In the genomic region with DNA sequence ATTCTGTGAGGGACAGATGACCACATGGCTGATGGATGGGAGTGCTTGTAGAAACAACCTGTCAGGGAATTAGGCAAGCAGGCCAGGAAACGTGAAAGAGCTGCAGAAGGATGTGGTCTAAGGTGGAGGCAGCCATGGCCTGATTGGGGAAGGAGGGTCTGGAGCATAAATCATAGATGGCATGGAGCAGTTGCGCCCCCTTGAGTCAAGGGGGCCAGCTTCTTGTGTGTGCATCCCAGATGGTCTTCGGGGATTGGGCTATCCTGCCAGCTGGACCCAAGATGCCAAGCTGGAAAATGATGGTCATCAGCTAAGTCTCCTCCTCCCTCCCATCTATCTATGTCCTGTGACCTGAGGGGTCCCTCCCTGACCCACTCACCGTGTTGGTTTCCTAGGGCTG, we compare ENCODE assay signal across 11 cellular contexts.
A peak's percentile ranks its signal among the peaks of the same experiment; 100 is the strongest.
DNase-seq lines count a peak whose midpoint lies in the region; FAIRE-seq and TF ChIP-seq lines count a peak whose summit lies in the region.
"Had no signal": no experiment of that assay in that cellular context is flagged by ENCODE, and none has a peak within 500 bp of the region (broad histone marks: within the 10 kb centered on the region; RNA-seq: fewer than 3 reads in every experiment).

No MANE protein-coding gene starts in this region.

- no peak overlapping the region for H3K4me2 ChIP-seq in mammary epithelial cell (ENCODE audit: insufficient read depth, low read depth, low read length)
- H3K4me2 ChIP-seq: PC-9 had no signal

- H3K27ac ChIP-seq in SJCRH30: peak overlapping the region; percentile 75
- no peak overlapping the region for H3K27ac ChIP-seq in mammary epithelial cell (ENCODE audit: insufficient read depth, low read depth, low read length)
- H3K27ac ChIP-seq: PC-9 had no signal

- dilution Hi-C loops in mammary epithelial cell (cut with HindIII; ENCODE audit: low sequenced_read_pairs): no loop called here

- H4K20me1 ChIP-seq in mammary epithelial cell (ENCODE audit: insufficient read depth, low read length): no peaks in the 10 kb centered on the region

- DNase-seq in BE2C (peak; percentile 51), GM06990 (ENCODE audit: extremely low read depth, insufficient read length) (no peak), SJCRH30 (peak; percentile 17 to 46), erythroblast (lab: John Stamatoyannopoulos, UW) (peak; percentile 60 to 61), RKO (ENCODE audit: low spot score) (no peak), NOMO-1 treated with dmso at 0.1 percent for 144 hours (lab: John Stamatoyannopoulos, UW; ENCODE audit: unreplicated experiment) (no peak), HTR-8/SVneo (ENCODE audit: insufficient read length, low spot score) (no peak), mammary epithelial cell (no peak)
- DNase-seq: effector memory CD4-positive, alpha-beta T cell; PC-9; retina had no signal

- no peaks in the 10 kb centered on the region for H3K79me2 ChIP-seq in mammary epithelial cell (ENCODE audit: insufficient read depth, low read length)

- no peaks in the 10 kb centered on the region for H3K27me3 ChIP-seq in BE2C
- H3K27me3 ChIP-seq in GM06990 (replicated peaks; ENCODE audit: control insufficient read depth, insufficient read depth, low read length): peaks cover 2% of the 10 kb centered on the region
- no peaks in the 10 kb centered on the region for H3K27me3 ChIP-seq in SJCRH30
- no peaks in the 10 kb centered on the region for H3K27me3 ChIP-seq in mammary epithelial cell (ENCODE audit: insufficient read depth, low read length)

- TF ChIP-seq CTCF in BE2C (IDR thresholded peaks at IDR 0.05; ENCODE audit: low read depth, low read length): peak; percentile 58
- peak; percentile 51 for TF ChIP-seq CTCF in GM06990 (IDR thresholded peaks at IDR 0.05; ENCODE audit: insufficient read depth, low read length, poor library complexity, severe bottlenecking)
- no peak for TF ChIP-seq CTCF in mammary epithelial cell (conservative IDR thresholded peaks at IDR 0.05 in 1 of 2, IDR thresholded peaks at IDR 0.05 in 1 of 2; ENCODE audit: extremely low read depth in 1 of 2, insufficient read depth in 1 of 2, low read depth in 1 of 2, low read length in 2 of 2)

- no peaks in the 10 kb centered on the region for H3K36me3 ChIP-seq in BE2C
- H3K36me3 ChIP-seq in GM06990 (ENCODE audit: control insufficient read depth, insufficient read depth, low read length): no peaks in the 10 kb centered on the region
- no peaks in the 10 kb centered on the region for H3K36me3 ChIP-seq in SJCRH30
- H3K36me3 ChIP-seq in mammary epithelial cell (ENCODE audit: insufficient read depth, low read length): no peaks in the 10 kb centered on the region

- H3K4me3 ChIP-seq in BE2C (ENCODE audit: low read depth, low read length) (no peak overlapping the region), GM06990 (replicated peaks; ENCODE audit: low read depth, low read length) (no peak overlapping the region), SJCRH30 (no peak overlapping the region), mammary epithelial cell (replicated peaks in 1 of 3; ENCODE audit: insufficient read depth in 1 of 3, low read depth in 2 of 3, low read length in 3 of 3) (no peak overlapping the region)
- H3K4me3 ChIP-seq: PC-9 had no signal

- TF ChIP-seq POLR2A in erythroblast (IDR thresholded peaks at IDR 0.05; ENCODE audit: low read length): no peak

- no peak overlapping the region for H2AFZ ChIP-seq in mammary epithelial cell (ENCODE audit: low read depth, low read length)
- H2AFZ ChIP-seq: PC-9 had no signal

- in situ Hi-C loops in mammary epithelial cell (cut with MboI; ENCODE audit: low sequenced_read_pairs in 2 of 2): no loop called here

- no peak overlapping the region for H3K9ac ChIP-seq in mammary epithelial cell (ENCODE audit: insufficient read depth, low read length)

- H3K4me1 ChIP-seq in BE2C (peaks cover 10% of the 10 kb centered on the region), SJCRH30 (peaks cover 39% of the 10 kb centered on the region), mammary epithelial cell (ENCODE audit: insufficient read depth, low read length) (peaks cover 12% of the 10 kb centered on the region)

- no peaks in the 10 kb centered on the region for H3K9me3 ChIP-seq in BE2C
- H3K9me3 ChIP-seq in SJCRH30 (replicated peaks): no peaks in the 10 kb centered on the region
- H3K9me3 ChIP-seq in mammary epithelial cell (replicated peaks; ENCODE audit: insufficient read depth, low read length): no peaks in the 10 kb centered on the region

- intact Hi-C loops in mammary epithelial cell (cut with micrococcal nuclease): no loop called here

- no TSS peak for BruUV-seq in mammary epithelial cell (replicated peaks; lab: Mats Ljungman, UMichigan)

- 50% methylated on average over 1 of the region's 4 CpGs for WGBS in mammary epithelial cell (ENCODE audit: low coverage, missing lambda C conversion rate)

- CTCF ChIA-PET in mammary epithelial cell (lab: Charles Lee; ENCODE audit: low non-redundant PET): no interaction called here

- FAIRE-seq in HTR-8/SVneo (lab: Jason Lieb, UNC): no peak

Comparison
In these comparisons a context has a peak if more than half of its experiments do, and no peak if none do; other contexts are left out.
1. DNase-seq: peak in BE2C (single experiment), SJCRH30 (2 of 2) and erythroblast (2 of 2); none in GM06990 (single experiment), RKO (single experiment), NOMO-1 treated with dmso at 0.1 percent for 144 hours (single experiment), HTR-8/SVneo (single experiment) and mammary epithelial cell (single experiment).
2. CTCF ChIP-seq: peak in BE2C (single experiment) and GM06990 (single experiment); none in mammary epithelial cell (0 of 2).